9 cellular contexts compared by ENCODE assay signal in genomic region chr1:118185083-118185899, GRCh38. TPM values are rescaled to one million over a fixed set of nuclear protein-coding genes. Genes with fewer than 3 reads are reported as not detected.
DNase-seq lines count a peak whose midpoint lies in the region; ATAC-seq and TF ChIP-seq lines count a peak whose summit lies in the region.
"Had no signal": no experiment of that assay in that cellular context is flagged by ENCODE, and none has a peak within 500 bp of the region (broad histone marks: within the 10 kb centered on the region; RNA-seq: fewer than 3 reads in every experiment).

TSS of gene SPAG17 (minus strand) at chr1:118185228. CDS start at chr1:118185157, 71 bp downstream.

- peaks cover 9% of the 10 kb centered on the region for H3K27me3 Mint-ChIP-seq in activated naive CD8-positive, alpha-beta T cell
- no peaks in the 10 kb centered on the region for H3K27me3 Mint-ChIP-seq in progenitor cell of endocrine pancreas

- DNase-seq in AG20443 (ENCODE audit: low spot score) (peak; percentile 73), left ventricle myocardium superior (peak; percentile 72), progenitor cell of endocrine pancreas (ENCODE audit: low spot score, unreplicated experiment) (peak; percentile 75), cerebellum (ENCODE audit: low spot score) (no peak), HCEC 1CT (no peak), NCI-H2107 (lab: John Stamatoyannopoulos, UW) (no peak)

- H3K4me3 Mint-ChIP-seq in activated naive CD8-positive, alpha-beta T cell = peak within 1 kb of the TSS; percentile 12
- peak within 1 kb of the TSS; percentile 78 for H3K4me3 Mint-ChIP-seq in progenitor cell of endocrine pancreas (ENCODE audit: low read depth)

- H3K27ac Mint-ChIP-seq in activated naive CD8-positive, alpha-beta T cell = no peak within 1 kb of the TSS
- H3K27ac Mint-ChIP-seq in progenitor cell of endocrine pancreas = peak within 1 kb of the TSS; percentile 67

- H3K36me3 Mint-ChIP-seq in activated naive CD8-positive, alpha-beta T cell = no peaks in the 10 kb centered on the region
- H3K36me3 Mint-ChIP-seq in progenitor cell of endocrine pancreas (ENCODE audit: insufficient read depth) = no peaks in the 10 kb centered on the region

- peak; percentile 49 for TF ChIP-seq CTCF in progenitor cell of endocrine pancreas (IDR thresholded peaks at IDR 0.05; ENCODE audit: unreplicated experiment)

- intact Hi-C loops in left ventricle myocardium superior (cut with micrococcal nuclease) = no loop called here

- peak; percentile 37 for ATAC-seq in HG03565 (IDR thresholded peaks at IDR 0.05; ENCODE audit: unreplicated experiment)
- ATAC-seq in left ventricle myocardium superior = peak; percentile 85

- H3K4me1 Mint-ChIP-seq in activated naive CD8-positive, alpha-beta T cell (ENCODE audit: low read depth) = peaks cover 8% of the 10 kb centered on the region
- peaks cover 15% of the 10 kb centered on the region for H3K4me1 Mint-ChIP-seq in progenitor cell of endocrine pancreas (ENCODE audit: low read depth)

- H3K9me3 Mint-ChIP-seq in activated naive CD8-positive, alpha-beta T cell (ENCODE audit: low read depth) = peaks cover 3% of the 10 kb centered on the region
- peaks cover 2% of the 10 kb centered on the region for H3K9me3 Mint-ChIP-seq in progenitor cell of endocrine pancreas (ENCODE audit: low read depth)

RNA-seq across cellular contexts. Expression of gene SPAG17, which starts in this region (rescaled TPM):
- not detected for total RNA-seq in left ventricle myocardium superior
- 13.4 and 14.9 TPM in 2 replicates for total RNA-seq in progenitor cell of endocrine pancreas
- total RNA-seq in cerebellum = 4.9 TPM
- total RNA-seq: dermis microvascular lymphatic vessel endothelial cell had no signal

Comparison
In these comparisons a context has a peak if more than half of its experiments do, and no peak if none do; other contexts are left out.
1. Peak in DNase-seq and ATAC-seq in left ventricle myocardium superior; RNA of the gene not detected or under 1 TPM.
2. DNase-seq: peak in AG20443 (single experiment) and progenitor cell of endocrine pancreas (single experiment); none in cerebellum (single experiment), HCEC 1CT (single experiment) and NCI-H2107 (single experiment).